9 cellular contexts compared by ENCODE assay signal in the genomic region with DNA sequence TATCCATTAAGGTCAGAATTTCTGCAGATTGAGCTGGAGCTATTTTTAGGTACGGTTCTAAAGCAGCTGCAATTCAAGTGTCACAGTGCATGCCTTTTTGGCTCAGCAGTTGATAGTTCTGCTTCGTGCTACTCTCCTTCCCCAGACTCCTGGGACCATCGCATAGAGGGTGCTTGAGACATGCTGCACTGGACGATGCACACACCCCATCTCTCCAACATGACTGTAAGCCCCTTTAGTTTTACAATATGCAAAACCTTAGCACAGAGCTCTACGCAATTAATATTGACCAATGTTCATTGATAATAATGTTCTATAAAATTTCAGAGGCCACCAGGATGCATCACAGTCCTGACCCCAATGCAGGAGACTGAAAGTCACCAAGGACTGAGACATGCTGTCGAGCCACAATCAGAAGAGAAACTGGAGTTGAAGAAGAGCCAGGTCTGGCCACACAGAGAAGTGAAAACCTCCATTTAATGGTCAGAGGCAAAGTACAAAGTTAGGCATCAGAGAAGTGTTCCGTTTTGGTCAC.
DNase-seq lines count a peak whose midpoint lies in the region; ATAC-seq and TF ChIP-seq lines count a peak whose summit lies in the region.
"Had no signal": no experiment of that assay in that cellular context is flagged by ENCODE, and none has a peak within 500 bp of the region (broad histone marks: within the 10 kb centered on the region; RNA-seq: fewer than 3 reads in every experiment).

No MANE protein-coding gene starts in this region.

- ATAC-seq in GM19463 (IDR thresholded peaks at IDR 0.05; ENCODE audit: unreplicated experiment) (peak; percentile 49), HG03135 (IDR thresholded peaks at IDR 0.05; ENCODE audit: unreplicated experiment) (peak; percentile 72)
- ATAC-seq: T-cell had no signal

- DNase-seq in ureter (ENCODE audit: low spot score) (no peak), cerebellum (ENCODE audit: low spot score) (no peak), HCEC 1CT (no peak), EL (no peak)
- DNase-seq: T-cell had no signal

- H3K36me3 Mint-ChIP-seq in brain: no peaks in the 10 kb centered on the region
- H3K36me3 Mint-ChIP-seq: T-cell had no signal

- peaks cover 6% of the 10 kb centered on the region for H3K27me3 Mint-ChIP-seq in brain

- H3K4me1 Mint-ChIP-seq in brain: peaks cover 47% of the 10 kb centered on the region

- no peak for TF ChIP-seq CTCF in brain (conservative IDR thresholded peaks at IDR 0.05)

- H3K4me3 ChIP-seq in GM08714 (ENCODE audit: low read length): peak overlapping the region; percentile 16; the same call in 1 of the 2 replicates

- peak overlapping the region in 1 of 5 experiments; percentile 39 for H3K4me3 Mint-ChIP-seq in brain
- H3K4me3 Mint-ChIP-seq: T-cell had no signal

- peak overlapping the region in 3 of 5 experiments; percentile 35 to 95 (median 57) for H3K27ac Mint-ChIP-seq in brain
- H3K27ac Mint-ChIP-seq: T-cell had no signal

- peaks cover 0 to 4% (median under 1%) of the 10 kb centered on the region in 5 experiments for H3K9me3 Mint-ChIP-seq in brain
- H3K9me3 Mint-ChIP-seq: T-cell had no signal
